Comparison of ENCODE assay signal across 8 cellular contexts in the genomic region with DNA sequence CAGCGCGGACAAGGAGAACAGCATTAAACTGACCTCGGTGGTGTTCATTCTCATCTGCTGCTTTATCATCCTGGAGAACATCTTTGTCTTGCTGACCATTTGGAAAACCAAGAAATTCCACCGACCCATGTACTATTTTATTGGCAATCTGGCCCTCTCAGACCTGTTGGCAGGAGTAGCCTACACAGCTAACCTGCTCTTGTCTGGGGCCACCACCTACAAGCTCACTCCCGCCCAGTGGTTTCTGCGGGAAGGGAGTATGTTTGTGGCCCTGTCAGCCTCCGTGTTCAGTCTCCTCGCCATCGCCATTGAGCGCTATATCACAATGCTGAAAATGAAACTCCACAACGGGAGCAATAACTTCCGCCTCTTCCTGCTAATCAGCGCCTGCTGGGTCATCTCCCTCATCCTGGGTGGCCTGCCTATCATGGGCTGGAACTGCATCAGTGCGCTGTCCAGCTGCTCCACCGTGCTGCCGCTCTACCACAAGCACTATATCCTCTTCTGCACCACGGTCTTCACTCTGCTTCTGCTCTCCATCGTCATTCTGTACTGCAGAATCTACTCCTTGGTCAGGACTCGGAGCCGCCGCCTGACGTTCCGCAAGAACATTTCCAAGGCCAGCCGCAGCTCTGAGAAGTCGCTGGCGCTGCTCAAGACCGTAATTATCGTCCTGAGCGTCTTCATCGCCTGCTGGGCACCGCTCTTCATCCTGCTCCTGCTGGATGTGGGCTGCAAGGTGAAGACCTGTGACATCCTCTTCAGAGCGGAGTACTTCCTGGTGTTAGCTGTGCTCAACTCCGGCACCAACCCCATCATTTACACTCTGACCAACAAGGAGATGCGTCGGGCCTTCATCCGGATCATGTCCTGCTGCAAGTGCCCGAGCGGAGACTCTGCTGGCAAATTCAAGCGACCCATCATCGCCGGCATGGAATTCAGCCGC. TPM values are rescaled to one million over a fixed set of nuclear protein-coding genes. Genes with fewer than 3 reads are reported as not detected.
DNase-seq lines count a peak whose midpoint lies in the region; ATAC-seq and TF ChIP-seq lines count a peak whose summit lies in the region.

No MANE protein-coding gene starts in this region.

- no peaks in the 10 kb centered on the region for H3F3A ChIP-seq in Loucy (ENCODE audit: low read depth)

- H3K4me3 ChIP-seq in Loucy (ENCODE audit: low read length, poor library complexity, severe bottlenecking), result no peak overlapping the region
- no peak overlapping the region for H3K4me3 ChIP-seq in hepatocyte

- H3K4me2 ChIP-seq in Loucy (ENCODE audit: low read depth, low read length, poor library complexity, severe bottlenecking), result no peak overlapping the region
- peak overlapping the region; percentile 94 for H3K4me2 ChIP-seq in hepatocyte

- peak; percentile 45 for DNase-seq in activated T-cell treated with anti-CD3 and anti-CD28 coated beads for 48 hours (ENCODE audit: low read depth)
- no peak for DNase-seq in hepatocyte (ENCODE audit: low spot score)
- DNase-seq in stimulated activated CD8-positive, alpha-beta memory T cell treated with anti-CD3 and anti-CD28 coated beads, Interleukin-4, amount 100 ng/mL, for 48 hours, result peak; percentile 77
- DNase-seq in DMS114 treated with DMSO at 0.1 percent for 48 hours (lab: John Stamatoyannopoulos, UW; ENCODE audit: unreplicated experiment), result no peak
- no peak for DNase-seq in cerebellar cortex (ENCODE audit: low spot score)

- H3K79me2 ChIP-seq in Loucy (ENCODE audit: insufficient read depth, low read length), result no peaks in the 10 kb centered on the region
- H3K79me2 ChIP-seq in hepatocyte, result no peaks in the 10 kb centered on the region

- ATAC-seq in GM19328 (IDR thresholded peaks at IDR 0.05; ENCODE audit: unreplicated experiment) (no peak), GM21367 (IDR thresholded peaks at IDR 0.05; ENCODE audit: unreplicated experiment) (no peak)

- peaks cover 33% of the 10 kb centered on the region for H3K4me1 ChIP-seq in Loucy (ENCODE audit: insufficient read depth, low read length, poor library complexity, severe bottlenecking)
- H3K4me1 ChIP-seq in hepatocyte (ENCODE audit: insufficient read depth), result peaks cover 5% of the 10 kb centered on the region

- H3K27me3 ChIP-seq in Loucy (ENCODE audit: insufficient read depth, low read length, poor library complexity, severe bottlenecking), result no peaks in the 10 kb centered on the region
- H3K27me3 ChIP-seq in hepatocyte, result peaks cover 15% of the 10 kb centered on the region

- no peak overlapping the region for H3K27ac ChIP-seq in hepatocyte

- 94% methylated on average over 42 of the region's 42 CpGs for WGBS in hepatocyte (ENCODE audit: low lambda C conversion rate, missing lambda C conversion rate)

- TF ChIP-seq CTCF in Loucy (conservative IDR thresholded peaks at IDR 0.05; ENCODE audit: low read length) (peak; percentile 41), hepatocyte (IDR thresholded peaks at IDR 0.05; ENCODE audit: poor library complexity) (no peak)

- H2AFZ ChIP-seq in Loucy (ENCODE audit: low read length) (no peak overlapping the region), hepatocyte (no peak overlapping the region)

- H3K9ac ChIP-seq in Loucy (ENCODE audit: low read depth, low read length, poor library complexity, severe bottlenecking), result no peak overlapping the region

- H4K20me1 ChIP-seq in Loucy (ENCODE audit: insufficient read depth, low read length, poor library complexity, severe bottlenecking) (no peaks in the 10 kb centered on the region), hepatocyte (ENCODE audit: insufficient read depth, poor library complexity, severe bottlenecking) (no peaks in the 10 kb centered on the region)

- H3K36me3 ChIP-seq in Loucy (ENCODE audit: insufficient read depth, low read length) (no peaks in the 10 kb centered on the region), hepatocyte (replicated peaks; ENCODE audit: insufficient read depth, low read depth) (no peaks in the 10 kb centered on the region)

- H3K9me3 ChIP-seq in Loucy (ENCODE audit: insufficient read depth, low read depth, low read length), result no peaks in the 10 kb centered on the region
- H3K9me3 ChIP-seq in hepatocyte (ENCODE audit: low read depth), result no peaks in the 10 kb centered on the region

- H3K9me2 ChIP-seq in Loucy (replicated peaks; ENCODE audit: low read depth, low read length) (no peaks in the 10 kb centered on the region), hepatocyte (replicated peaks; ENCODE audit: insufficient read depth) (no peaks in the 10 kb centered on the region)

RNA-seq across cellular contexts. Expression of a gene that starts 2.5 kb away (rescaled TPM):
- total RNA-seq in hepatocyte, result 8.7 and 9.3 TPM in 2 replicates
- polyA plus RNA-seq in hepatocyte, result 9.3 and 10.0 TPM in 2 replicates

Comparison
In these comparisons a context has a peak if more than half of its experiments do, and no peak if none do; other contexts are left out.
1. DNase-seq: peak in activated T-cell treated with anti-CD3 and anti-CD28 coated beads for 48 hours (single experiment) and stimulated activated CD8-positive, alpha-beta memory T cell treated with anti-CD3 and anti-CD28 coated beads, Interleukin-4, amount 100 ng/mL, for 48 hours (single experiment); none in hepatocyte (single experiment), DMS114 treated with DMSO at 0.1 percent for 48 hours (single experiment) and cerebellar cortex (single experiment).